Comparison of ENCODE assay signal across 8 cellular contexts in genomic region chr11:117796456-117797428, GRCh38. TPM values are rescaled to one million over a fixed set of nuclear protein-coding genes. Genes with fewer than 3 reads are reported as not detected.
DNase-seq lines count a peak whose midpoint lies in the region; ATAC-seq, FAIRE-seq and TF ChIP-seq lines count a peak whose summit lies in the region.

Gene DSCAML1 (minus strand): TSS chr11:117797216. CDS start chr11:117797079, 137 bp downstream.

- H2AFZ ChIP-seq in PC-3 (ENCODE audit: low read length), result no peak within 1 kb of the TSS

- no peak for DNase-seq in activated CD4-positive, CD25-positive, alpha-beta regulatory T cell treated with anti-CD3 and anti-CD28 coated beads, Interleukin-2, amount 50 U/mL, for 72 hours
- peak; percentile 66 for DNase-seq in activated naive CD8-positive, alpha-beta T cell treated with anti-CD3 and anti-CD28 coated beads for 36 hours
- DNase-seq in iPS-NIHi11 (ENCODE audit: low spot score), result peak; percentile 84
- peak; percentile 48 for DNase-seq in stimulated activated CD4-positive, alpha-beta T cell treated with anti-CD3 and anti-CD28 coated beads, Interleukin-4, amount 100 ng/mL, for 24 hours
- no peak for DNase-seq in PC-3
- DNase-seq in H54 (ENCODE audit: insufficient read length, low spot score), result no peak
- DNase-seq in GDM1 (lab: John Stamatoyannopoulos, UW), result no peak

- no peaks in the 10 kb centered on the region for H4K20me1 ChIP-seq in PC-3 (ENCODE audit: low read length)

- no peaks in the 10 kb centered on the region for H3K36me3 ChIP-seq in PC-3 (ENCODE audit: low read depth, low read length)

- intact Hi-C loops in PC-3 (cut with micrococcal nuclease), result no loop called here

- CTCF ChIA-PET in PC-3 (lab: Charles Lee), result no interaction called here

- no peaks in the 10 kb centered on the region for H3K36me3 Mint-ChIP-seq in activated naive CD8-positive, alpha-beta T cell treated with anti-CD3 and anti-CD28 coated beads for 36 hours

- H3K9me3 Mint-ChIP-seq in activated naive CD8-positive, alpha-beta T cell treated with anti-CD3 and anti-CD28 coated beads for 36 hours, result no peaks in the 10 kb centered on the region

- no peak within 1 kb of the TSS for H3K4me2 ChIP-seq in PC-3 (ENCODE audit: low read length)

- no peaks in the 10 kb centered on the region for H3K79me2 ChIP-seq in PC-3 (ENCODE audit: low read length)

- peak within 1 kb of the TSS; percentile 52 for H3K4me3 Mint-ChIP-seq in activated naive CD8-positive, alpha-beta T cell treated with anti-CD3 and anti-CD28 coated beads for 36 hours

- H3K27me3 ChIP-seq in PC-3 (ENCODE audit: low read length), result peaks cover 83% of the 10 kb centered on the region

- peak; percentile 84 to 85 for ATAC-seq in activated CD4-positive, CD25-positive, alpha-beta regulatory T cell treated with anti-CD3 and anti-CD28 coated beads, Interleukin-2, amount 50 U/mL, for 24 hours
- ATAC-seq in PC-3, result no peak

- no peak within 1 kb of the TSS for H3K9ac ChIP-seq in PC-3 (ENCODE audit: low read length)

- peaks cover 61% of the 10 kb centered on the region for H3K27me3 Mint-ChIP-seq in activated naive CD8-positive, alpha-beta T cell treated with anti-CD3 and anti-CD28 coated beads for 36 hours

- no peaks in the 10 kb centered on the region for H3K4me1 ChIP-seq in PC-3 (ENCODE audit: insufficient read depth, low read length)

- no TSS peak for BruUV-seq in PC-3 (replicated peaks; lab: Mats Ljungman, UMichigan)

- no peak within 1 kb of the TSS for H3K4me3 ChIP-seq in PC-3 (ENCODE audit: low read length)

- no peak within 1 kb of the TSS for H3K27ac ChIP-seq in PC-3 (ENCODE audit: low read length)

- POLR2A ChIA-PET in PC-3 (lab: Charles Lee; ENCODE audit: unreplicated experiment), result no interaction called here

- TF ChIP-seq POLR2A in H54 (IDR thresholded peaks at IDR 0.05; ENCODE audit: low read depth, low read length), result no peak

- no peak for FAIRE-seq in H54 (lab: Jason Lieb, UNC)

- no peak for TF ChIP-seq CTCF in PC-3 (conservative IDR thresholded peaks at IDR 0.05; ENCODE audit: low read depth, low read length)

- H3K9me2 ChIP-seq in PC-3 (replicated peaks; ENCODE audit: low read length), result no peaks in the 10 kb centered on the region

- H3K9me3 ChIP-seq in PC-3 (ENCODE audit: low read length), result no peaks in the 10 kb centered on the region

- no peak within 1 kb of the TSS for H3K27ac Mint-ChIP-seq in activated naive CD8-positive, alpha-beta T cell treated with anti-CD3 and anti-CD28 coated beads for 36 hours

- no peaks in the 10 kb centered on the region for H3F3A ChIP-seq in PC-3 (ENCODE audit: low read length, unreplicated experiment)

- peaks cover 8% of the 10 kb centered on the region for H3K4me1 Mint-ChIP-seq in activated naive CD8-positive, alpha-beta T cell treated with anti-CD3 and anti-CD28 coated beads for 36 hours

RNA-seq across cellular contexts. Expression of gene DSCAML1, which starts in this region (rescaled TPM):
- total RNA-seq in activated naive CD8-positive, alpha-beta T cell treated with anti-CD3 and anti-CD28 coated beads for 36 hours, result under 1 TPM; 0.87 to 0.94 TPM
- not detected in 2 replicates for total RNA-seq in PC-3 (2014; rRNA removed)

Comparison
In these comparisons a context has a peak if more than half of its experiments do, and no peak if none do; other contexts are left out.
1. Peak in DNase-seq in activated naive CD8-positive, alpha-beta T cell treated with anti-CD3 and anti-CD28 coated beads for 36 hours; RNA of the gene not detected or under 1 TPM.
2. DNase-seq: peak in iPS-NIHi11 (single experiment) and stimulated activated CD4-positive, alpha-beta T cell treated with anti-CD3 and anti-CD28 coated beads, Interleukin-4, amount 100 ng/mL, for 24 hours (single experiment); none in activated CD4-positive, CD25-positive, alpha-beta regulatory T cell treated with anti-CD3 and anti-CD28 coated beads, Interleukin-2, amount 50 U/mL, for 72 hours (single experiment), PC-3 (single experiment), H54 (single experiment) and GDM1 (single experiment).